In genomic region chr5:136621743-136622142, GRCh38 we compare ENCODE assay signal across 36 cellular contexts.
"Had no signal": no experiment of that assay in that cellular context is flagged by ENCODE, and none has a peak within 500 bp of the region (broad histone marks: within the 10 kb centered on the region; RNA-seq: fewer than 3 reads in every experiment).

No MANE protein-coding gene starts in this region.

- H3K27me3 Mint-ChIP-seq: activated B cell treated with CpG ODN at 0.5 μM for 24 hours; activated CD4-positive, alpha-beta memory T cell treated with anti-CD3 and anti-CD28 coated beads for 36 hours; activated CD4-positive, alpha-beta T cell treated with anti-CD3 and anti-CD28 coated beads, Interleukin-2, amount 10 ng/mL, durations not matched to agents 24 days and 14 days; activated CD8-positive, alpha-beta T cell treated with anti-CD3 and anti-CD28 coated beads for 36 hours; activated naive CD8-positive, alpha-beta T cell treated with anti-CD3 and anti-CD28 coated beads for 36 hours; activated T-helper 17 cell treated with anti-CD3 and anti-CD28 coated beads, Interleukin-2, amount 50 U/mL, for 72 hours had no signal

- H3K36me3 ChIP-seq: adrenal gland, brain microvascular endothelial cell, breast epithelium had no signal

- DNase-seq: activated B cell treated with CpG ODN at 0.5 μM for 24 hours; activated CD4-positive, alpha-beta memory T cell treated with anti-CD3 and anti-CD28 coated beads for 36 hours; activated CD4-positive, alpha-beta T cell treated with anti-CD3 and anti-CD28 coated beads for 4 hours; activated CD4-positive, alpha-beta T cell treated with anti-CD3 and anti-CD28 coated beads, Interleukin-2, amount 10 ng/mL, durations not matched to agents 24 days and 14 days; activated CD4-positive, alpha-beta T cell treated with anti-CD3 and anti-CD28 coated beads, Interleukin-2, amount 50 U/mL, for 1 hour; activated CD4-positive, alpha-beta T cell treated with anti-CD3 and anti-CD28 coated beads, Interleukin-2, amount 50 U/mL, for 4 hours; activated CD4-positive, CD25-positive, alpha-beta regulatory T cell treated with anti-CD3 and anti-CD28 coated beads, Interleukin-2, amount 50 U/mL, for 72 hours; activated CD8-positive, alpha-beta memory T cell treated with anti-CD3 and anti-CD28 coated beads, Interleukin-2, amount 50 U/mL, for 4 hours; activated CD8-positive, alpha-beta T cell treated with anti-CD3 and anti-CD28 coated beads for 36 hours; activated effector memory CD4-positive, alpha-beta T cell treated with anti-CD3 and anti-CD28 coated beads, Interleukin-2, amount 50 U/mL, for 16 hours; activated gamma-delta T cell treated with Interleukin-2 at 50 U/mL for 16 hours; activated naive CD4-positive, alpha-beta T cell; activated naive CD4-positive, alpha-beta T cell treated with anti-CD3 and anti-CD28 coated beads for 36 hours; activated naive CD4-positive, alpha-beta T cell treated with anti-CD3 and anti-CD28 coated beads, Interleukin-2, amount 50 U/mL, for 16 hours; activated naive CD8-positive, alpha-beta T cell treated with anti-CD3 and anti-CD28 coated beads for 36 hours; activated T-cell treated with anti-CD3 and anti-CD28 coated beads for 4 hours; activated T-cell treated with anti-CD3 and anti-CD28 coated beads, Interleukin-2, amount 50 U/mL, for 1 hour; activated T-cell treated with anti-CD3 and anti-CD28 coated beads, Interleukin-2, amount 50 U/mL, for 4 hours; activated T-cell treated with anti-CD3 and anti-CD28 coated beads, Interleukin-2, amount 50 U/mL, for 72 hours; adrenal gland; amniotic stem cell; aorta; body of pancreas; brain microvascular endothelial cell; central memory CD4-positive, alpha-beta T cell; T-helper 1 cell; T-helper 2 cell; T-helper 9 cell had no signal

- H3K27ac Mint-ChIP-seq: activated B cell treated with CpG ODN at 0.5 μM for 24 hours; activated CD4-positive, alpha-beta memory T cell treated with anti-CD3 and anti-CD28 coated beads for 36 hours; activated CD4-positive, alpha-beta T cell treated with anti-CD3 and anti-CD28 coated beads, Interleukin-2, amount 10 ng/mL, durations not matched to agents 24 days and 14 days; activated CD8-positive, alpha-beta T cell treated with anti-CD3 and anti-CD28 coated beads for 36 hours; activated naive CD4-positive, alpha-beta T cell treated with anti-CD3 and anti-CD28 coated beads for 36 hours; activated naive CD4-positive, alpha-beta T cell treated with anti-CD3 and anti-CD28 coated beads, Interleukin-2, amount 50 U/mL, for 72 hours; activated naive CD8-positive, alpha-beta T cell treated with anti-CD3 and anti-CD28 coated beads for 36 hours; activated T-cell treated with anti-CD3 and anti-CD28 coated beads, Interleukin-2, amount 50 U/mL, for 72 hours; activated T-helper 1 cell treated with anti-CD3 and anti-CD28 coated beads, Interleukin-12 subunit alpha, Interleukin-12 subunit beta, Interleukin-2, Interleukin-4 antibody, amounts not matched to agents 30 ng/mL and 10 ng/mL and 1 ng/mL, durations not matched to agents 14 hours and 24 hours and 36 hours; activated T-helper 17 cell treated with anti-CD3 and anti-CD28 coated beads, Interleukin-2, amount 50 U/mL, for 72 hours; T-helper 1 cell treated with Interleukin-12 subunit alpha and Interleukin-12 subunit beta and Interleukin-4 antibody, amounts not matched to agents 30 μg/mL and 1 μg/mL, for 36 hours; T-helper 2 cell treated with Interferon-gamma antibody and Interleukin-4, amounts not matched to agents 5 μg/mL and 100 μg/mL, for 36 hours had no signal

- H3K4me3 ChIP-seq: adrenal gland, body of pancreas, breast epithelium had no signal

- FAIRE-seq: astrocyte had no signal

- H3K27me3 ChIP-seq: adrenal gland, body of pancreas, brain microvascular endothelial cell, breast epithelium had no signal

- H3K4me1 Mint-ChIP-seq: activated B cell treated with CpG ODN at 0.5 μM for 24 hours; activated CD4-positive, alpha-beta T cell treated with anti-CD3 and anti-CD28 coated beads, Interleukin-2, amount 10 ng/mL, durations not matched to agents 24 days and 14 days; activated naive CD8-positive, alpha-beta T cell treated with anti-CD3 and anti-CD28 coated beads for 36 hours; activated T-helper 17 cell treated with anti-CD3 and anti-CD28 coated beads, Interleukin-2, amount 50 U/mL, for 72 hours had no signal

- H3K27ac ChIP-seq: adrenal gland, body of pancreas, brain microvascular endothelial cell, breast epithelium, VCaP had no signal

- H3K9me3 ChIP-seq: adrenal gland, body of pancreas, breast epithelium had no signal

- H3K9me3 Mint-ChIP-seq: activated B cell treated with CpG ODN at 0.5 μM for 24 hours; activated CD4-positive, alpha-beta memory T cell treated with anti-CD3 and anti-CD28 coated beads for 36 hours; activated CD4-positive, alpha-beta T cell treated with anti-CD3 and anti-CD28 coated beads, Interleukin-2, amount 10 ng/mL, durations not matched to agents 24 days and 14 days; activated CD8-positive, alpha-beta T cell treated with anti-CD3 and anti-CD28 coated beads for 36 hours; activated naive CD4-positive, alpha-beta T cell treated with anti-CD3 and anti-CD28 coated beads, Interleukin-2, amount 50 U/mL, for 72 hours; activated naive CD8-positive, alpha-beta T cell treated with anti-CD3 and anti-CD28 coated beads for 36 hours; activated T-cell treated with anti-CD3 and anti-CD28 coated beads, Interleukin-2, amount 50 U/mL, for 4 hours; activated T-cell treated with anti-CD3 and anti-CD28 coated beads, Interleukin-2, amount 50 U/mL, for 72 hours; activated T-helper 1 cell treated with anti-CD3 and anti-CD28 coated beads, Interleukin-12 subunit alpha, Interleukin-12 subunit beta, Interleukin-2, Interleukin-4 antibody, amounts not matched to agents 30 ng/mL and 10 ng/mL and 1 ng/mL, durations not matched to agents 14 hours and 24 hours and 36 hours; activated T-helper 17 cell treated with anti-CD3 and anti-CD28 coated beads, Interleukin-2, amount 50 U/mL, for 72 hours; T-helper 1 cell treated with Interleukin-12 subunit alpha and Interleukin-12 subunit beta and Interleukin-4 antibody, amounts not matched to agents 30 μg/mL and 1 μg/mL, for 36 hours; T-helper 2 cell treated with Interferon-gamma antibody and Interleukin-4, amounts not matched to agents 5 μg/mL and 100 μg/mL, for 36 hours had no signal

- H3K4me3 Mint-ChIP-seq: activated B cell treated with CpG ODN at 0.5 μM for 24 hours; activated CD4-positive, alpha-beta memory T cell treated with anti-CD3 and anti-CD28 coated beads for 36 hours; activated CD4-positive, alpha-beta T cell treated with anti-CD3 and anti-CD28 coated beads, Interleukin-2, amount 10 ng/mL, durations not matched to agents 24 days and 14 days; activated CD8-positive, alpha-beta T cell treated with anti-CD3 and anti-CD28 coated beads for 36 hours; activated naive CD4-positive, alpha-beta T cell treated with anti-CD3 and anti-CD28 coated beads for 36 hours; activated naive CD8-positive, alpha-beta T cell treated with anti-CD3 and anti-CD28 coated beads for 36 hours; activated T-cell treated with anti-CD3 and anti-CD28 coated beads, Interleukin-2, amount 50 U/mL, for 4 hours; activated T-cell treated with anti-CD3 and anti-CD28 coated beads, Interleukin-2, amount 50 U/mL, for 72 hours; activated T-helper 1 cell treated with anti-CD3 and anti-CD28 coated beads, Interleukin-12 subunit alpha, Interleukin-12 subunit beta, Interleukin-2, Interleukin-4 antibody, amounts not matched to agents 30 ng/mL and 10 ng/mL and 1 ng/mL, durations not matched to agents 14 hours and 24 hours and 36 hours; activated T-helper 17 cell treated with anti-CD3 and anti-CD28 coated beads, Interleukin-2, amount 50 U/mL, for 72 hours; T-helper 1 cell treated with Interleukin-12 subunit alpha and Interleukin-12 subunit beta and Interleukin-4 antibody, amounts not matched to agents 30 μg/mL and 1 μg/mL, for 36 hours; T-helper 2 cell treated with Interferon-gamma antibody and Interleukin-4, amounts not matched to agents 5 μg/mL and 100 μg/mL, for 36 hours had no signal

- ATAC-seq: activated CD8-positive, alpha-beta T cell treated with anti-CD3 and anti-CD28 coated beads for 36 hours; activated naive CD4-positive, alpha-beta T cell treated with anti-CD3 and anti-CD28 coated beads, Interleukin-2, amount 50 U/mL, for 72 hours; activated T-cell treated with anti-CD3 and anti-CD28 coated beads, Interleukin-2, amount 50 U/mL, for 4 hours; activated T-cell treated with anti-CD3 and anti-CD28 coated beads, Interleukin-2, amount 50 U/mL, for 72 hours; activated T-helper 17 cell treated with anti-CD3 and anti-CD28 coated beads, Interleukin-2, amount 50 U/mL, for 72 hours; body of pancreas had no signal

- H3K4me1 ChIP-seq: adrenal gland, body of pancreas, breast epithelium had no signal

- H3K36me3 Mint-ChIP-seq: activated CD4-positive, alpha-beta memory T cell treated with anti-CD3 and anti-CD28 coated beads for 36 hours; activated naive CD4-positive, alpha-beta T cell treated with anti-CD3 and anti-CD28 coated beads, Interleukin-2, amount 50 U/mL, for 72 hours; activated naive CD8-positive, alpha-beta T cell treated with anti-CD3 and anti-CD28 coated beads for 36 hours had no signal
